In the genomic region with DNA sequence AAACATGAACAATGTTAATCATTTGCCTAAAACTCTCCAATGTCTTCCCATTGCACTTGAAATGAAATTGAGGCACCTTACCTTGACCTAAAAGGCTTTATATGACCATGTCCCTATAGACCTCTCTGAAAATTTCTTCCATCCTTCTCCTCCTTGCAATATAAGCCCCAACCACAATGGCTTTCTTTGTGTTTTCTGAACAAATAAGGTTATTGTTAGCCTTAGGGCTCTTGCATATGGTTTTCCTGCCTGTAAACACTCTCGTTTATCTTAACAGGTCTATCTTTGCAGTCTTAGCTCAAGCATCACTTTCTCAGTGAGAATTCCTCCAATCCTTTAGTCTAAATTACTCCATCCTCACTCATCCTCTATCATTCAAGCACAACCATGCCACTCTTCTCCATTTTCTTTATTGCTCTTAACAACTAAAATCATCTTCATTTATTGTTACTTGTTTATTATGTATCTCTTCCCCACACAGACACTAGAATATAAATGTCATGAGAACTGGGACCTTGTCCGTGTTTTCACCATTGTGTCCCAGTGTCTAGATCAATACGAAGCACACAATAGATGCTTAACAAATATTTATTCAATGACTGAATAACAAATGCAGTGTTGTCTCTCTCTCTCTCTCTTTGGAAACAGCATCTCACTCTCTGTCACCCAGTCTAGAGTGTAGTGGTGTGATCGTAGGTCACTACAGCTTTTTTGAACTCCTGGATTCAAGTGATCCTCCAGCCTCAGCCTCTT, we compare ENCODE assay signal across 15 cellular contexts.
A peak's percentile ranks its signal among the peaks of the same experiment; 100 is the strongest.
DNase-seq lines count a peak whose midpoint lies in the region; TF ChIP-seq lines count a peak whose summit lies in the region.
"Had no signal": no experiment of that assay in that cellular context is flagged by ENCODE, and none has a peak within 500 bp of the region (broad histone marks: within the 10 kb centered on the region; RNA-seq: fewer than 3 reads in every experiment).

No MANE protein-coding gene starts in this region.

- POLR2A ChIA-PET in HEK293T (lab: Yijun Ruan, JAX), result no interaction called here

- H3K27ac ChIP-seq in caudate nucleus (ENCODE audit: low read depth, low read length), result peak overlapping the region; percentile 36
- H3K27ac ChIP-seq: A549, C4-2B, GM23248 had no signal

- CTCF ChIA-PET in HEK293T (lab: Yijun Ruan, JAX), result interaction anchor here (0.9 kb wide), 1 partner anchor 115 kb away, joined by 4 read pairs; no protein-coding TSS in a partner anchor

- DNase-seq in NCI-H748 (lab: John Stamatoyannopoulos, UW; ENCODE audit: unreplicated experiment) (peak; percentile 53), NCI-H748 treated with DMSO at 0.1 percent for 48 hours (lab: John Stamatoyannopoulos, UW) (no peak), caudate nucleus (lab: John Stamatoyannopoulos, UW) (no peak), medulla oblongata (ENCODE audit: extremely low spot score) (peak; percentile 59), middle frontal gyrus (ENCODE audit: extremely low spot score, low spot score) (no peak), NCI-H1436 (lab: John Stamatoyannopoulos, UW) (no peak), HEK293T (ENCODE audit: extremely low spot score) (no peak)
- DNase-seq: BE2C; CD4-positive, alpha-beta memory T cell; COR-L47; DMS79; GM23248; H7 had no signal

TF ChIP-seq in HEK293T, 16 proteins besides CTCF, POLR2A, EP300 and RAD21:
- no peak for TF ChIP-seq SUZ12 (IDR thresholded peaks at IDR 0.05)
- no peak for TF ChIP-seq FOXM1 (IDR thresholded peaks at IDR 0.05; ENCODE audit: borderline replicate concordance)
- no peak for TF ChIP-seq ZNF384 (IDR thresholded peaks at IDR 0.05)
- no peak for TF ChIP-seq ELF4 (IDR thresholded peaks at IDR 0.05)
- no peak for TF ChIP-seq ARNT (IDR thresholded peaks at IDR 0.05)
- TF ChIP-seq FOXA1 (IDR thresholded peaks at IDR 0.05), result no peak
- TF ChIP-seq L3MBTL2 (conservative IDR thresholded peaks at IDR 0.05), result no peak

Comparison
In these comparisons a context has a peak if more than half of its experiments do, and no peak if none do; other contexts are left out.
1. DNase-seq: peak in NCI-H748 (single experiment) and medulla oblongata (single experiment); none in NCI-H748 treated with DMSO at 0.1 percent for 48 hours (single experiment), caudate nucleus (0 of 61), middle frontal gyrus (single experiment), NCI-H1436 (single experiment) and HEK293T (single experiment).